8 cellular contexts compared by ENCODE assay signal in genomic region chr1:9293241-9293511, GRCh38. TPM values are rescaled to one million over a fixed set of nuclear protein-coding genes. Genes with fewer than 3 reads are reported as not detected.
DNase-seq lines count a peak whose midpoint lies in the region; ATAC-seq lines count a peak whose summit lies in the region.

No MANE protein-coding gene starts in this region.

- H3K9me3 ChIP-seq in SJCRH30 (replicated peaks) (peaks cover 16% of the 10 kb centered on the region), iPS DF 6.9 (ENCODE audit: control insufficient read depth, insufficient read depth, low read length) (no peaks in the 10 kb centered on the region)

- WGBS in iPS DF 6.9 (ENCODE audit: insufficient coverage, insufficient read length): no CpG with 5 or more reads among the region's 38 CpGs

- H3K36me3 ChIP-seq in SJCRH30: no peaks in the 10 kb centered on the region
- H3K36me3 ChIP-seq in iPS DF 6.9 (ENCODE audit: control insufficient read depth, insufficient read depth, low read length): no peaks in the 10 kb centered on the region

- peaks cover 18% of the 10 kb centered on the region for H3K27me3 ChIP-seq in SJCRH30
- H3K27me3 ChIP-seq in iPS DF 6.9 (ENCODE audit: control insufficient read depth, insufficient read depth, low read length): peaks cover 7% of the 10 kb centered on the region; the same call in 1 of the 2 replicates

- H3K4me1 ChIP-seq in SJCRH30: no peaks in the 10 kb centered on the region
- H3K4me1 ChIP-seq in iPS DF 6.9 (ENCODE audit: control insufficient read depth, insufficient read depth, low read length): peaks cover 3% of the 10 kb centered on the region

- no peak overlapping the region for H3K27ac ChIP-seq in SJCRH30
- no peak overlapping the region for H3K27ac ChIP-seq in iPS DF 6.9 (ENCODE audit: low read length)
- H3K27ac ChIP-seq in skin epidermis: peak overlapping the region; percentile 58 to 97 (median 90)

- ATAC-seq in GM18861 (IDR thresholded peaks at IDR 0.05; ENCODE audit: unreplicated experiment): peak; percentile 8

- DNase-seq in SJCRH30 (no peak), iPS DF 6.9 (ENCODE audit: low read depth, low spot score) (no peak), kidney tubule cell (ENCODE audit: low spot score) (no peak)
- no peak for DNase-seq in NK-92 treated with Interleukin-12 subunit alpha and Interleukin-12 subunit beta, amount 100 ng/mL, for 24 hours (lab: John Stamatoyannopoulos, UW)
- DNase-seq in stimulated activated CD4-positive, alpha-beta T cell treated with anti-CD3 and anti-CD28 coated beads, Interleukin-4, amount 100 ng/mL, for 4 hours: no peak
- no peak for DNase-seq in activated CD4-positive, alpha-beta T cell treated with anti-CD3 and anti-CD28 coated beads, Interleukin-2, amount 50 U/mL, for 1 hour

- H3K4me3 ChIP-seq in SJCRH30: peak overlapping the region; percentile 46
- H3K4me3 ChIP-seq in iPS DF 6.9 (ENCODE audit: low read length): peak overlapping the region; percentile 70
- H3K4me3 ChIP-seq in skin epidermis: peak overlapping the region; percentile 68 to 95 (median 88)

RNA-seq across cellular contexts. Expression of gene SPSB1, which starts 0.5 kb away (rescaled TPM):
- total RNA-seq in SJCRH30 (2014; rRNA removed; shearing (Covaris generic)): 0.20 and 0.43 TPM in 2 replicates

RNA-seq across cellular contexts. Expression of gene H6PD, which starts 58.6 kb away (rescaled TPM):
- 5.9 and 7.0 TPM in 2 replicates for total RNA-seq in SJCRH30 (2014; rRNA removed; shearing (Covaris generic))

Comparison
In these comparisons a context has a peak if more than half of its experiments do, and no peak if none do; other contexts are left out.
1. H3K27ac ChIP-seq: peak in skin epidermis (21 of 21); none in SJCRH30 (single experiment) and iPS DF 6.9 (single experiment).
2. Peak in every context shown above with its lines, with median percentiles within 50 percentile points of each other: H3K4me3 ChIP-seq.